In genomic region chr5:138464018-138464387, GRCh38 we compare ENCODE assay signal across 8 cellular contexts. TPM values are rescaled to one million over a fixed set of nuclear protein-coding genes. Genes with fewer than 3 reads are reported as not detected.
DNase-seq lines count a peak whose midpoint lies in the region; ATAC-seq and TF ChIP-seq lines count a peak whose summit lies in the region.

No MANE protein-coding gene starts in this region.

- H3K27ac ChIP-seq in CD4-positive, alpha-beta memory T cell (ENCODE audit: low read depth, low read length): peak overlapping the region; percentile 90
- H3K27ac ChIP-seq in ectodermal cell (ENCODE audit: insufficient read depth, low read depth, low read length, poor library complexity, severe bottlenecking): peak overlapping the region; percentile 96

- peak overlapping the region; percentile 89 to 96 (median 93) for H3K27ac Mint-ChIP-seq in CD4-positive, alpha-beta memory T cell
- H3K27ac Mint-ChIP-seq in activated CD8-positive, alpha-beta T cell treated with anti-CD3 and anti-CD28 coated beads for 36 hours: peak overlapping the region; percentile 97

- peaks cover 27 to 65% (median 39%) of the 10 kb centered on the region in 4 donors for H3K4me1 Mint-ChIP-seq in CD4-positive, alpha-beta memory T cell
- H3K4me1 Mint-ChIP-seq in activated CD8-positive, alpha-beta T cell treated with anti-CD3 and anti-CD28 coated beads for 36 hours (ENCODE audit: low read depth): peaks cover 53% of the 10 kb centered on the region

- DNase-seq in CD4-positive, alpha-beta memory T cell: peak; percentile 91 to 95 (median 94)
- DNase-seq in NCI-H82 (lab: John Stamatoyannopoulos, UW): peak; percentile 94
- DNase-seq in activated CD8-positive, alpha-beta T cell treated with anti-CD3 and anti-CD28 coated beads for 36 hours: peak; percentile 94
- DNase-seq in medulla oblongata (ENCODE audit: extremely low spot score): peak; percentile 96
- peak; percentile 84 to 91 (median 86) for DNase-seq in stimulated activated CD4-positive, alpha-beta T cell treated with anti-CD3 and anti-CD28 coated beads, TNF-alpha, amount 100 ng/mL, for 48 hours (ENCODE audit: low read depth in 3 of 3)

- ATAC-seq in GM19397 (IDR thresholded peaks at IDR 0.05; ENCODE audit: unreplicated experiment) (peak; percentile 52), HG03565 (IDR thresholded peaks at IDR 0.05; ENCODE audit: unreplicated experiment) (peak; percentile 48)
- ATAC-seq in activated CD8-positive, alpha-beta T cell treated with anti-CD3 and anti-CD28 coated beads for 36 hours: peak; percentile 57

- TF ChIP-seq CTCF in activated CD8-positive, alpha-beta T cell treated with anti-CD3 and anti-CD28 coated beads for 36 hours (IDR thresholded peaks at IDR 0.05): peak; percentile 94

- 0% methylated on average over 34 of the region's 34 CpGs for WGBS in ectodermal cell, 2 experiments

- H3K36me3 ChIP-seq in CD4-positive, alpha-beta memory T cell (ENCODE audit: insufficient read depth, low read length): no peaks in the 10 kb centered on the region
- H3K36me3 ChIP-seq in ectodermal cell (ENCODE audit: control insufficient read depth, insufficient read depth, low read length): peaks cover 11% of the 10 kb centered on the region

- H3K27me3 ChIP-seq in CD4-positive, alpha-beta memory T cell (ENCODE audit: insufficient read depth, low read length): no peaks in the 10 kb centered on the region
- peaks cover 27% of the 10 kb centered on the region for H3K27me3 ChIP-seq in ectodermal cell (ENCODE audit: control insufficient read depth, insufficient read depth, low read length, poor library complexity, severe bottlenecking)

- peak overlapping the region; percentile 79 to 85 for H3K4me3 ChIP-seq in CD4-positive, alpha-beta memory T cell (ENCODE audit: low read length in 2 of 2)
- H3K4me3 ChIP-seq in ectodermal cell (ENCODE audit: insufficient read depth, low read depth, low read length): peak overlapping the region; percentile 80

- no peaks in the 10 kb centered on the region for H3K9me3 ChIP-seq in CD4-positive, alpha-beta memory T cell (ENCODE audit: control insufficient read depth in 1 of 2, low read length in 2 of 2)
- no peaks in the 10 kb centered on the region for H3K9me3 ChIP-seq in ectodermal cell (ENCODE audit: control insufficient read depth, low read length)

- intact Hi-C loops in CD4-positive, alpha-beta memory T cell (cut with micrococcal nuclease): loop anchor here (1.0 kb wide), 2 partner anchors 14 to 39 kb away; no protein-coding TSS in a partner anchor
- intact Hi-C loops in activated CD8-positive, alpha-beta T cell treated with anti-CD3 and anti-CD28 coated beads for 36 hours (cut with micrococcal nuclease): loop anchor here (2.0 kb wide), 1 partner anchor 79 kb away; the partner anchor contains the start of gene ETF1

- CTCF ChIA-PET in CD4-positive, alpha-beta memory T cell (lab: Charles Lee; ENCODE audit: partially characterized antibody): interaction anchor here (1.2 to 21.4 kb wide), 10 partner anchors 8 to 829 kb away, joined by 3 to 507 read pairs (median 6); partner anchors contain the start of gene ETF1
- CTCF ChIA-PET in activated CD8-positive, alpha-beta T cell treated with anti-CD3 and anti-CD28 coated beads for 36 hours (lab: Charles Lee): interaction anchor here (0.7 to 7.1 kb wide), 11 partner anchors 9 to 110 kb away, joined by 3 to 44 read pairs (median 4); partner anchors contain the start of gene ETF1

- POLR2A ChIA-PET in CD4-positive, alpha-beta memory T cell (lab: Charles Lee; ENCODE audit: partially characterized antibody): interaction anchor here (1.2 to 4.7 kb wide), 9 partner anchors 9 to 289 kb away, joined by 3 to 55 read pairs (median 16); partner anchors contain the start of genes CTNNA1, ETF1, FAM53C and HSPA9
- POLR2A ChIA-PET in activated CD8-positive, alpha-beta T cell treated with anti-CD3 and anti-CD28 coated beads for 36 hours (lab: Charles Lee): interaction anchor here (0.5 to 3.4 kb wide), 7 partner anchors 10 to 568 kb away, joined by 3 to 40 read pairs (median 5); partner anchors contain the start of genes ETF1 and HSPA9

- peak overlapping the region; percentile 85 to 97 (median 90) for H3K4me3 Mint-ChIP-seq in CD4-positive, alpha-beta memory T cell
- H3K4me3 Mint-ChIP-seq in activated CD8-positive, alpha-beta T cell treated with anti-CD3 and anti-CD28 coated beads for 36 hours: peak overlapping the region; percentile 82

- peaks cover 46% of the 10 kb centered on the region for H3K4me1 ChIP-seq in CD4-positive, alpha-beta memory T cell (ENCODE audit: insufficient read depth, low read length)
- peaks cover 10% of the 10 kb centered on the region for H3K4me1 ChIP-seq in ectodermal cell (ENCODE audit: control insufficient read depth, insufficient read depth, low read length)

- peaks cover 3 to 10% of the 10 kb centered on the region in 2 donors for H3K36me3 Mint-ChIP-seq in CD4-positive, alpha-beta memory T cell
- peaks cover 28% of the 10 kb centered on the region for H3K36me3 Mint-ChIP-seq in activated CD8-positive, alpha-beta T cell treated with anti-CD3 and anti-CD28 coated beads for 36 hours (ENCODE audit: low read depth)

- no peaks in the 10 kb centered on the region for H3K27me3 Mint-ChIP-seq in CD4-positive, alpha-beta memory T cell
- H3K27me3 Mint-ChIP-seq in activated CD8-positive, alpha-beta T cell treated with anti-CD3 and anti-CD28 coated beads for 36 hours: no peaks in the 10 kb centered on the region

- peaks cover 0 to 4% (median 0%) of the 10 kb centered on the region in 8 donors for H3K9me3 Mint-ChIP-seq in CD4-positive, alpha-beta memory T cell
- H3K9me3 Mint-ChIP-seq in activated CD8-positive, alpha-beta T cell treated with anti-CD3 and anti-CD28 coated beads for 36 hours: no peaks in the 10 kb centered on the region

RNA-seq across cellular contexts. Expression of gene EGR1, which starts 1.3 kb away (rescaled TPM):
- total RNA-seq in CD4-positive, alpha-beta memory T cell: 1 to 10 TPM; 1.1 TPM
- 1 to 10 TPM in 1 of 2 donors, not detected in 1; 1.4 TPM for polyA plus RNA-seq in CD4-positive, alpha-beta memory T cell
- 10 to 100 TPM; 46.0 to 46.4 TPM for total RNA-seq in activated CD8-positive, alpha-beta T cell treated with anti-CD3 and anti-CD28 coated beads for 36 hours
- polyA plus RNA-seq in ectodermal cell (2013, experiment 1 of 4): 123 TPM
- 99.3 TPM for polyA plus RNA-seq in ectodermal cell (2013, experiment 2 of 4)
- polyA plus RNA-seq in ectodermal cell (2013, experiment 3 of 4): 62.4 TPM
- polyA plus RNA-seq in ectodermal cell (2013, experiment 4 of 4): 48.8 TPM

RNA-seq across cellular contexts. Expression of gene REEP2, which starts 25.1 kb away (rescaled TPM):
- total RNA-seq in CD4-positive, alpha-beta memory T cell: not detected
- polyA plus RNA-seq in CD4-positive, alpha-beta memory T cell: under 1 TPM in 1 of 2 donors, not detected in 1; 0.57 TPM
- 1 to 10 TPM; 2.9 to 3.1 TPM for total RNA-seq in activated CD8-positive, alpha-beta T cell treated with anti-CD3 and anti-CD28 coated beads for 36 hours
- polyA plus RNA-seq in ectodermal cell (2013, experiment 1 of 4): 82.5 TPM
- 87.1 TPM for polyA plus RNA-seq in ectodermal cell (2013, experiment 2 of 4)
- 72.6 TPM for polyA plus RNA-seq in ectodermal cell (2013, experiment 3 of 4)
- polyA plus RNA-seq in ectodermal cell (2013, experiment 4 of 4): 70.1 TPM

Comparison
In these comparisons a context has a peak if more than half of its experiments do, and no peak if none do; other contexts are left out.
1. Peak in every context shown above with its lines: DNase-seq, ATAC-seq, H3K4me3 ChIP-seq and H3K27ac ChIP-seq.
2. RNA of gene EGR1, which starts 1.3 kb away (total RNA-seq): 46.0 to 46.4 TPM in activated CD8-positive, alpha-beta T cell treated with anti-CD3 and anti-CD28 coated beads for 36 hours; 1.1 TPM in CD4-positive, alpha-beta memory T cell; every median in the first group is over 10 times any median in the second.